ENCODE assay signal across 8 cellular contexts in the genomic region with DNA sequence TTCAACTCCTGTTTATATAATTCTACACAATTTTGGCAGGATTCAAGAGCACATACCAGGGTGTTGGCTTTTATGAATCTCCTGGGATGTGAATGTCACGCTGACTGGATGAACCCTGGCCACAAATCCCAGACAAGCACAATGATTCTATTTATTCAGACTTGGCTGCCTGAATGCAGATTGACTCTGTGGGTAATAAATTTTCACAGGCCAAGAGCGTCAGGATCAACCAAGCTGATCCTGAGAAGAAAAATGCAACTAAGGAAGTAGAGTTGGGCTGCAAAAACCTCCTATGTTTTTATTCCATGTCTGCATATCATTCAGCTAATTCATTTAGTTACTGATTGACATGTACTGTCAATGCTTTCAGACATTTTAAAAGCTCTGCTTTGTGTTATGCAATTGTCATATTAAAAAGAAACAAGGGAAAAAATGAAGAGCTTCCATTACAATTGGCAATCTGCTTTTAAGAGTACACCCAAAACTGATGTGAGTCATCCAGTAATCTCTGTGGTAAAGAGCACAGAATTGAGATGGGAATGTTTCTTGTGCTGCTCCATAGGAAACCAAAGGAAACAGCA.
DNase-seq lines count a peak whose midpoint lies in the region; ATAC-seq, FAIRE-seq and TF ChIP-seq lines count a peak whose summit lies in the region.

No MANE protein-coding gene starts in this region.

- H3K4me1 Mint-ChIP-seq in WTC11 = peaks cover 8% of the 10 kb centered on the region

- no peaks in the 10 kb centered on the region for H3K36me3 ChIP-seq in ACC112 (ENCODE audit: insufficient read depth, low read length)
- no peaks in the 10 kb centered on the region for H3K36me3 ChIP-seq in breast epithelium
- no peaks in the 10 kb centered on the region for H3K36me3 ChIP-seq in small intestine (ENCODE audit: control insufficient read depth in 2 of 2, insufficient read depth in 2 of 2, low read length in 2 of 2)

- no peak for FAIRE-seq in D721Med (lab: Jason Lieb, UNC)
- no peak for FAIRE-seq in small intestine (lab: Jason Lieb, UNC)

- H3K27me3 ChIP-seq in ACC112 (ENCODE audit: insufficient read depth, low read length) = 0 out of 2 replicates have a peak, but pooled peaks cover 5% of the 10 kb centered on the region
- H3K27me3 ChIP-seq in breast epithelium = no peaks in the 10 kb centered on the region
- no peaks in the 10 kb centered on the region for H3K27me3 ChIP-seq in small intestine (ENCODE audit: control insufficient read depth in 2 of 2, insufficient read depth in 2 of 2, low read length in 2 of 2)

- H3K4me3 ChIP-seq in ACC112 (ENCODE audit: low read depth, low read length) (peak overlapping the region; percentile 19; the same call in 1 of the 2 replicates), breast epithelium (no peak overlapping the region), small intestine (ENCODE audit: low read depth in 1 of 2, low read length in 2 of 2) (no peak overlapping the region)

- POLR2A ChIA-PET in WTC11 (lab: Charles Lee) = no interaction called here

- ATAC-seq in left colon (peak; percentile 88), WTC11 (no peak), HG03175 (IDR thresholded peaks at IDR 0.05; ENCODE audit: unreplicated experiment) (no peak)

- DNase-seq in HuH-7 (ENCODE audit: low spot score) (peak; percentile 45), breast epithelium (ENCODE audit: low spot score in 2 of 2) (peak in 1 of 2 donors; percentile 77), left colon (peak in 1 of 2 donors; percentile 33), WTC11 (ENCODE audit: low spot score) (no peak), D721Med (ENCODE audit: insufficient read length, low spot score) (no peak), small intestine (no peak)

- H3K4me3 Mint-ChIP-seq in WTC11 = no peak overlapping the region

- no peaks in the 10 kb centered on the region for H3K79me2 ChIP-seq in ACC112 (ENCODE audit: control insufficient read depth, insufficient read depth, low read length, unreplicated experiment)

- no peak overlapping the region for H2AFZ ChIP-seq in ACC112 (ENCODE audit: low read length, unreplicated experiment)

- 10 to 26% (median 25%) methylated on average over 2 of the region's 2 CpGs for WGBS in small intestine, 3 donors

- H3K27ac ChIP-seq in ACC112 (ENCODE audit: low read depth, low read length) (peak overlapping the region; percentile 74), breast epithelium (peak overlapping the region; percentile 33 to 79), small intestine (ENCODE audit: low read depth in 1 of 2, low read length in 1 of 2) (no peak overlapping the region)

- no peaks in the 10 kb centered on the region for H3K36me3 Mint-ChIP-seq in WTC11

- no peak overlapping the region for H3K27ac Mint-ChIP-seq in WTC11

- TF ChIP-seq CTCF in breast epithelium (IDR thresholded peaks at IDR 0.05) = no peak
- no peak for TF ChIP-seq CTCF in WTC11 (IDR thresholded peaks at IDR 0.05)
- no peak for TF ChIP-seq CTCF in D721Med (IDR thresholded peaks at IDR 0.05; ENCODE audit: insufficient read depth, missing control alignments)

- intact Hi-C loops in breast epithelium (cut with DNase I; ENCODE audit: low total_unique reads) = no loop called here
- intact Hi-C loops in left colon (cut with DNase I, micrococcal nuclease) = no loop called here

- no peak for TF ChIP-seq POLR2A in breast epithelium (IDR thresholded peaks at IDR 0.05)

- H3K4me1 ChIP-seq in ACC112 (ENCODE audit: control insufficient read depth, insufficient read depth, low read length, unreplicated experiment) (peaks cover 21% of the 10 kb centered on the region), breast epithelium (peaks cover 0 to 13% of the 10 kb centered on the region in 2 donors), small intestine (ENCODE audit: control insufficient read depth in 2 of 2, insufficient read depth in 1 of 2, low read depth in 1 of 2, low read length in 1 of 2) (no peaks in the 10 kb centered on the region)

- H3K9me3 ChIP-seq in breast epithelium (no peaks in the 10 kb centered on the region), small intestine (ENCODE audit: control insufficient read depth, low read depth) (no peaks in the 10 kb centered on the region)

- CTCF ChIA-PET in WTC11 (lab: Charles Lee) = interaction anchor here (1.1 to 1.6 kb wide), 3 partner anchors 9 to 104 kb away, joined by 3 to 4 read pairs (median 3); no protein-coding TSS in a partner anchor

- peaks cover 14% of the 10 kb centered on the region for H3K9me3 Mint-ChIP-seq in WTC11

- no peaks in the 10 kb centered on the region for H3K27me3 Mint-ChIP-seq in WTC11 (ENCODE audit: low read depth)

TF ChIP-seq in WTC11, 78 proteins besides CTCF, POLR2A, EP300 and RAD21:
- TF ChIP-seq FOXP1 (CRISPR knock-in tag; IDR thresholded peaks at IDR 0.05; ENCODE audit: borderline replicate concordance) (no peak), ZNF232 (CRISPR knock-in tag; IDR thresholded peaks at IDR 0.05) (no peak), CBFB (CRISPR knock-in tag; IDR thresholded peaks at IDR 0.05; ENCODE audit: low read depth) (no peak), ZBTB21 (CRISPR knock-in tag; IDR thresholded peaks at IDR 0.05; ENCODE audit: borderline replicate concordance) (no peak), NFYB (CRISPR knock-in tag; conservative IDR thresholded peaks at IDR 0.05; ENCODE audit: low read depth) (no peak), NFE2L1 (CRISPR knock-in tag; IDR thresholded peaks at IDR 0.05) (no peak), ELF4 (CRISPR knock-in tag; IDR thresholded peaks at IDR 0.05; ENCODE audit: low read depth) (no peak)
- TF ChIP-seq, protein P1, sequence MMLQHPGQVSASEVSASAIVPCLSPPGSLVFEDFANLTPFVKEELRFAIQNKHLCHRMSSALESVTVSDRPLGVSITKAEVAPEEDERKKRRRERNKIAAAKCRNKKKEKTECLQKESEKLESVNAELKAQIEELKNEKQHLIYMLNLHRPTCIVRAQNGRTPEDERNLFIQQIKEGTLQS (CRISPR knock-in tag; conservative IDR thresholded peaks at IDR 0.05) = no peak
- TF ChIP-seq, protein P2, sequence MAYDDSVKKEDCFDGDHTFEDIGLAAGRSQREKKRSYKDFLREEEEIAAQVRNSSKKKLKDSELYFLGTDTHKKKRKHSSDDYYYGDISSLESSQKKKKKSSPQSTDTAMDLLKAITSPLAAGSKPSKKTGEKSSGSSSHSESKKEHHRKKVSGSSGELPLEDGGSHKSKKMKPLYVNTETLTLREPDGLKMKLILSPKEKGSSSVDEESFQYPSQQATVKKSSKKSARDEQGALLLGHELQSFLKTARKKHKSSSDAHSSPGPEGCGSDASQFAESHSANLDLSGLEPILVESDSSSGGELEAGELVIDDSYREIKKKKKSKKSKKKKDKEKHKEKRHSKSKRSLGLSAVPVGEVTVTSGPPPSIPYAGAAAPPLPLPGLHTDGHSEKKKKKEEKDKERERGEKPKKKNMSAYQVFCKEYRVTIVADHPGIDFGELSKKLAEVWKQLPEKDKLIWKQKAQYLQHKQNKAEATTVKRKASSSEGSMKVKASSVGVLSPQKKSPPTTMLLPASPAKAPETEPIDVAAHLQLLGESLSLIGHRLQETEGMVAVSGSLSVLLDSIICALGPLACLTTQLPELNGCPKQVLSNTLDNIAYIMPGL (CRISPR knock-in tag; IDR thresholded peaks at IDR 0.05) = no peak

Comparison
In these comparisons a context has a peak if more than half of its experiments do, and no peak if none do; other contexts are left out.
1. H3K27ac ChIP-seq: peak in ACC112 (single experiment) and breast epithelium (2 of 2); none in small intestine (0 of 2).